25 cellular contexts compared by ENCODE assay signal in genomic region chr13:62556973-62557372, GRCh38.
"Had no signal": no experiment of that assay in that cellular context is flagged by ENCODE, and none has a peak within 500 bp of the region (broad histone marks: within the 10 kb centered on the region; RNA-seq: fewer than 3 reads in every experiment).

No MANE protein-coding gene starts in this region.

- DNase-seq: activated CD4-positive, alpha-beta memory T cell treated with anti-CD3 and anti-CD28 coated beads for 36 hours; activated CD4-positive, alpha-beta T cell treated with anti-CD3 and anti-CD28 coated beads, Interleukin-2, amount 10 ng/mL, durations not matched to agents 7 days and 5 days; activated CD4-positive, CD25-positive, alpha-beta regulatory T cell; activated CD8-positive, alpha-beta memory T cell treated with anti-CD3 and anti-CD28 coated beads for 24 hours; activated gamma-delta T cell; activated naive CD4-positive, alpha-beta T cell treated with anti-CD3 and anti-CD28 coated beads for 36 hours; activated T-cell treated with anti-CD3 and anti-CD28 coated beads, Interleukin-2, amount 50 U/mL, for 4 hours; amygdala; cerebellar nuclear complex; KG1; NCI-H1092; NCI-H1417; NCI-H1694; NCI-H2029; NCI-H2107; NCI-H2171 treated with DMSO at 0.1 percent for 48 hours; NCI-H345; NCI-H510A; NCI-H526 treated with DMSO at 0.1 percent for 48 hours; NK-92 treated with Interleukin-12 subunit alpha and Interleukin-12 subunit beta, amount 100 ng/mL, for 24 hours; SIG-M5; T-cell; T-helper 2 cell had no signal

- ATAC-seq: activated T-cell treated with anti-CD3 and anti-CD28 coated beads, Interleukin-2, amount 50 U/mL, for 4 hours; T-cell had no signal

- H3K4me3 ChIP-seq: SK-N-MC had no signal

- H3K27ac ChIP-seq: SK-N-MC, VCaP had no signal
